In the genomic region with DNA sequence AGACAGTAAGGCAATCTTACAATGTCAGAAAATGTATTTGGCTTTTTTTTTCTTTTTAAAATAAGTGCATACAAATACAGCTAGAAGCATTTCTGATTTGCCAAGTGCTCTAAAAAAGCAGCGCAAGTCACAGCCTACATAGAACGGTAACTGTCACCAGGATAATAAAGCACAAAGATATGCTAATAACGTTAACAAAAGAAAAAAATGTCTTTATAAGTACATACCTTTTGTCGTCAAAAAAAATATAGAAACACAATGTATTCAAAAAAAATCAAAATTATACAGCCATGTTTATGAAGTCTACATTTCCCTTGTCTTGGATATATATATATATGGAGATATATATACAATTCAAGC, we compare ENCODE assay signal across 8 cellular contexts. TPM values are rescaled to one million over a fixed set of nuclear protein-coding genes. Genes with fewer than 3 reads are reported as not detected.
A peak's percentile ranks its signal among the peaks of the same experiment; 100 is the strongest.
DNase-seq lines count a peak whose midpoint lies in the region; ATAC-seq and TF ChIP-seq lines count a peak whose summit lies in the region.

No MANE protein-coding gene starts in this region.

- H3K4me3 ChIP-seq in HFF-Myc (replicated peaks; ENCODE audit: low read depth, low read length) (peak overlapping the region; percentile 75), skin epidermis (peak overlapping the region; percentile 73 to 90 (median 79))

- no peaks in the 10 kb centered on the region for H3K27me3 ChIP-seq in foreskin keratinocyte

- peaks cover 20% of the 10 kb centered on the region for H3K4me1 ChIP-seq in foreskin keratinocyte

- H3K27ac ChIP-seq in VCaP (peak overlapping the region; percentile 99), foreskin keratinocyte (peak overlapping the region; percentile 95), skin epidermis (peak overlapping the region; percentile 72 to 100 (median 100))

- no peak for ATAC-seq in foreskin keratinocyte
- no peak for ATAC-seq in HG03095 (IDR thresholded peaks at IDR 0.05; ENCODE audit: unreplicated experiment)
- no peak for ATAC-seq in HG02642 (IDR thresholded peaks at IDR 0.05; ENCODE audit: poor library complexity, unreplicated experiment)
- ATAC-seq in GM19351 (IDR thresholded peaks at IDR 0.05; ENCODE audit: unreplicated experiment) = no peak

- DNase-seq in HFF-Myc (ENCODE audit: extremely low read depth, low read depth) (no peak), foreskin keratinocyte (no peak), NCI-H187 (lab: John Stamatoyannopoulos, UW) (no peak)

- TF ChIP-seq CTCF in HFF-Myc (IDR thresholded peaks at IDR 0.05; ENCODE audit: low read depth, low read length, missing control alignments) = no peak
- no peak for TF ChIP-seq CTCF in VCaP (conservative IDR thresholded peaks at IDR 0.05)
- TF ChIP-seq CTCF in foreskin keratinocyte (conservative IDR thresholded peaks at IDR 0.05) = no peak

RNA-seq across cellular contexts. Expression of a gene that starts 3.3 kb away (rescaled TPM):
- total RNA-seq in foreskin keratinocyte = 103 and 108 TPM in 2 replicates
- polyA plus RNA-seq in foreskin keratinocyte = 42.9 and 52.8 TPM in 2 replicates
